In genomic region chr5:56147679-56148230, GRCh38 we compare ENCODE assay signal across 11 cellular contexts.
DNase-seq lines count a peak whose midpoint lies in the region; ATAC-seq and TF ChIP-seq lines count a peak whose summit lies in the region.
"Had no signal": no experiment of that assay in that cellular context is flagged by ENCODE, and none has a peak within 500 bp of the region (broad histone marks: within the 10 kb centered on the region; RNA-seq: fewer than 3 reads in every experiment).

No MANE protein-coding gene starts in this region.

- no peak overlapping the region for H3K27ac ChIP-seq in GM23338 (ENCODE audit: low read depth)
- H3K27ac ChIP-seq in mucosa of rectum (ENCODE audit: low read depth in 2 of 2, low read length in 2 of 2), result peak overlapping the region; percentile 56 to 64
- H3K27ac ChIP-seq: upper lobe of right lung had no signal

- H3K4me1 ChIP-seq in GM23338 (ENCODE audit: insufficient read depth), result no peaks in the 10 kb centered on the region
- peaks cover 4 to 5% of the 10 kb centered on the region in 2 donors for H3K4me1 ChIP-seq in mucosa of rectum (ENCODE audit: control insufficient read depth in 2 of 2, insufficient read depth in 2 of 2, low read length in 2 of 2)
- H3K4me1 ChIP-seq in BE2C, result no peaks in the 10 kb centered on the region
- H3K4me1 ChIP-seq: upper lobe of right lung had no signal

- H4K20me1 ChIP-seq in GM23338 (replicated peaks; ENCODE audit: insufficient read depth), result no peaks in the 10 kb centered on the region

- peak overlapping the region; percentile 39 for H3K4me3 Mint-ChIP-seq in T-helper 1 cell treated with Interleukin-12 subunit alpha and Interleukin-12 subunit beta and Interleukin-4 antibody, amounts not matched to agents 30 μg/mL and 1 μg/mL, for 36 hours
- H3K4me3 Mint-ChIP-seq in GM23338 (no peak overlapping the region), natural killer cell (no peak overlapping the region)
- peak overlapping the region; percentile 52 for H3K4me3 Mint-ChIP-seq in T-helper 2 cell treated with Interferon-gamma antibody and Interleukin-4, amounts not matched to agents 5 μg/mL and 100 μg/mL, for 36 hours

- H3K9me3 ChIP-seq in mucosa of rectum (ENCODE audit: control insufficient read depth in 2 of 2, low read length in 2 of 2), result no peaks in the 10 kb centered on the region
- no peaks in the 10 kb centered on the region for H3K9me3 ChIP-seq in BE2C
- H3K9me3 ChIP-seq: upper lobe of right lung had no signal

- H3K4me1 Mint-ChIP-seq in T-helper 1 cell treated with Interleukin-12 subunit alpha and Interleukin-12 subunit beta and Interleukin-4 antibody, amounts not matched to agents 30 μg/mL and 1 μg/mL, for 36 hours (ENCODE audit: low read depth), result peaks cover 52% of the 10 kb centered on the region
- H3K4me1 Mint-ChIP-seq in GM23338, result no peaks in the 10 kb centered on the region
- H3K4me1 Mint-ChIP-seq in T-helper 2 cell treated with Interferon-gamma antibody and Interleukin-4, amounts not matched to agents 5 μg/mL and 100 μg/mL, for 36 hours (ENCODE audit: low read depth), result peaks cover 53% of the 10 kb centered on the region
- H3K4me1 Mint-ChIP-seq in natural killer cell, result peaks cover 0 to 5% of the 10 kb centered on the region in 2 donors

- DNase-seq in T-helper 1 cell (no peak), GM23338 (ENCODE audit: low spot score) (no peak), natural killer cell (no peak), BE2C (no peak)
- no peak for DNase-seq in T-helper 2 cell treated with Interferon-gamma antibody and Interleukin-4, amounts not matched to agents 5 μg/mL and 100 μg/mL, for 36 hours (ENCODE audit: low spot score)
- DNase-seq: upper lobe of right lung had no signal

- no peaks in the 10 kb centered on the region for H3K9me3 Mint-ChIP-seq in T-helper 1 cell treated with Interleukin-12 subunit alpha and Interleukin-12 subunit beta and Interleukin-4 antibody, amounts not matched to agents 30 μg/mL and 1 μg/mL, for 36 hours
- no peaks in the 10 kb centered on the region for H3K9me3 Mint-ChIP-seq in GM23338
- H3K9me3 Mint-ChIP-seq in T-helper 2 cell treated with Interferon-gamma antibody and Interleukin-4, amounts not matched to agents 5 μg/mL and 100 μg/mL, for 36 hours, result no peaks in the 10 kb centered on the region
- no peaks in the 10 kb centered on the region for H3K9me3 Mint-ChIP-seq in natural killer cell

- H3K79me2 ChIP-seq in GM23338 (replicated peaks; ENCODE audit: insufficient read depth), result no peaks in the 10 kb centered on the region

- H3K27me3 ChIP-seq in GM23338 (ENCODE audit: insufficient read depth) (no peaks in the 10 kb centered on the region), mucosa of rectum (ENCODE audit: control insufficient read depth in 2 of 2, insufficient read depth in 2 of 2, low read length in 2 of 2) (no peaks in the 10 kb centered on the region), BE2C (no peaks in the 10 kb centered on the region)
- H3K27me3 ChIP-seq: upper lobe of right lung had no signal

- no peak overlapping the region for H3K9ac ChIP-seq in mucosa of rectum (ENCODE audit: low read depth in 1 of 2, low read length in 2 of 2)

- no peaks in the 10 kb centered on the region for H3K9me2 ChIP-seq in GM23338 (ENCODE audit: insufficient read depth)

- peaks cover 10% of the 10 kb centered on the region for H3K36me3 Mint-ChIP-seq in T-helper 1 cell treated with Interleukin-12 subunit alpha and Interleukin-12 subunit beta and Interleukin-4 antibody, amounts not matched to agents 30 μg/mL and 1 μg/mL, for 36 hours (ENCODE audit: low read depth)
- H3K36me3 Mint-ChIP-seq in GM23338 (ENCODE audit: low read depth) (no peaks in the 10 kb centered on the region), natural killer cell (no peaks in the 10 kb centered on the region)
- H3K36me3 Mint-ChIP-seq in T-helper 2 cell treated with Interferon-gamma antibody and Interleukin-4, amounts not matched to agents 5 μg/mL and 100 μg/mL, for 36 hours (ENCODE audit: low read depth), result peaks cover 25% of the 10 kb centered on the region

- intact Hi-C loops in natural killer cell (cut with micrococcal nuclease), result no loop called here

- no peak overlapping the region for H3K4me2 ChIP-seq in GM23338

- H3K27ac Mint-ChIP-seq in T-helper 1 cell treated with Interleukin-12 subunit alpha and Interleukin-12 subunit beta and Interleukin-4 antibody, amounts not matched to agents 30 μg/mL and 1 μg/mL, for 36 hours, result peak overlapping the region; percentile 91
- H3K27ac Mint-ChIP-seq in GM23338 (no peak overlapping the region), natural killer cell (no peak overlapping the region)
- H3K27ac Mint-ChIP-seq in T-helper 2 cell treated with Interferon-gamma antibody and Interleukin-4, amounts not matched to agents 5 μg/mL and 100 μg/mL, for 36 hours, result peak overlapping the region; percentile 90

- no peak overlapping the region for H3K4me3 ChIP-seq in GM23338
- H3K4me3 ChIP-seq in mucosa of rectum (ENCODE audit: low read length in 2 of 2), result no peak overlapping the region
- no peak overlapping the region for H3K4me3 ChIP-seq in BE2C (ENCODE audit: low read depth, low read length)
- H3K4me3 ChIP-seq: lung, upper lobe of right lung had no signal

- H2AFZ ChIP-seq in GM23338, result 0 out of 2 replicates have a peak overlapping the region, but pooled peaks have one; percentile 76

- no peaks in the 10 kb centered on the region for H3K36me3 ChIP-seq in GM23338 (ENCODE audit: insufficient read depth)
- no peaks in the 10 kb centered on the region for H3K36me3 ChIP-seq in mucosa of rectum (ENCODE audit: control insufficient read depth in 2 of 2, insufficient read depth in 2 of 2, low read length in 2 of 2)
- H3K36me3 ChIP-seq in BE2C, result no peaks in the 10 kb centered on the region
- H3K36me3 ChIP-seq: upper lobe of right lung had no signal

- H3F3A ChIP-seq in GM23338 (replicated peaks; ENCODE audit: low read depth), result no peaks in the 10 kb centered on the region

- H3K27me3 Mint-ChIP-seq in T-helper 1 cell treated with Interleukin-12 subunit alpha and Interleukin-12 subunit beta and Interleukin-4 antibody, amounts not matched to agents 30 μg/mL and 1 μg/mL, for 36 hours (ENCODE audit: low read depth), result no peaks in the 10 kb centered on the region
- H3K27me3 Mint-ChIP-seq in GM23338 (ENCODE audit: insufficient read depth, low read depth, poor library complexity), result no peaks in the 10 kb centered on the region
- H3K27me3 Mint-ChIP-seq in T-helper 2 cell treated with Interferon-gamma antibody and Interleukin-4, amounts not matched to agents 5 μg/mL and 100 μg/mL, for 36 hours (ENCODE audit: low read depth), result no peaks in the 10 kb centered on the region
- peaks cover 0 to 7% of the 10 kb centered on the region in 2 donors for H3K27me3 Mint-ChIP-seq in natural killer cell (ENCODE audit: low read depth in 2 of 2)

- TF ChIP-seq CTCF in GM23338 (conservative IDR thresholded peaks at IDR 0.05; ENCODE audit: low read depth in 2 of 2), result no peak
- TF ChIP-seq CTCF in natural killer cell (IDR thresholded peaks at IDR 0.05), result no peak
- TF ChIP-seq CTCF in BE2C (IDR thresholded peaks at IDR 0.05; ENCODE audit: low read depth, low read length), result no peak

- no peak for ATAC-seq in GM23338
- ATAC-seq in natural killer cell, result no peak
- ATAC-seq in HG03280 (IDR thresholded peaks at IDR 0.05; ENCODE audit: unreplicated experiment), result no peak
- ATAC-seq: Panc1, upper lobe of right lung had no signal

TF ChIP-seq in GM23338, 12 proteins besides CTCF, POLR2A, EP300 and RAD21:
- TF ChIP-seq ZNF114 (CRISPR knock-in tag; IDR thresholded peaks at IDR 0.05), result no peak
TF ChIP-seq in GM23338: peak in this region for 0.

Comparison
In these comparisons a context has a peak if more than half of its experiments do, and no peak if none do; other contexts are left out.
1. H3K27ac Mint-ChIP-seq: peak in T-helper 1 cell treated with Interleukin-12 subunit alpha and Interleukin-12 subunit beta and Interleukin-4 antibody, amounts not matched to agents 30 μg/mL and 1 μg/mL, for 36 hours (single experiment) and T-helper 2 cell treated with Interferon-gamma antibody and Interleukin-4, amounts not matched to agents 5 μg/mL and 100 μg/mL, for 36 hours (single experiment); none in GM23338 (single experiment) and natural killer cell (0 of 2).
2. H3K4me3 Mint-ChIP-seq: peak in T-helper 1 cell treated with Interleukin-12 subunit alpha and Interleukin-12 subunit beta and Interleukin-4 antibody, amounts not matched to agents 30 μg/mL and 1 μg/mL, for 36 hours (single experiment) and T-helper 2 cell treated with Interferon-gamma antibody and Interleukin-4, amounts not matched to agents 5 μg/mL and 100 μg/mL, for 36 hours (single experiment); none in GM23338 (single experiment) and natural killer cell (single experiment).